In the genomic region with DNA sequence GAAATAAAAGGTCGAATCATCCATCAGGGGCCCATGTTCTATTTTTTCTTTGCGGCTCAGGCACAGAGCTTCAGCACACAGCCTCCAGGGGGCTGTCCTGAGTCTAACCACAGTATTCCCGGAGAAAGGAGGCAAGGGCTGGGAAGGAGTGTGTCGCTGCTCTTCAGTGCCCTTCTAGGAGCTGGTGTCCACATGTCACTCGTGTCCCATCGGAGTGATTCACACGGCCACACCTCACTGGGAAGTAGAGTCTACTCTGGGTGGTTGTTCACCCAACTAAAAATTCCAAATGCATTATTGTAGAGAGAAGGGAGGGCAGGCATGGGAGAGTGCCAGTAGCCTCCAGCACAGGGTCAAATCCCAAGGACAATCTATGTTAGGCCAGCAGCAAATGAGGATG, we compare ENCODE assay signal across 8 cellular contexts.
DNase-seq lines count a peak whose midpoint lies in the region; ATAC-seq and TF ChIP-seq lines count a peak whose summit lies in the region.

No MANE protein-coding gene starts in this region.

- in situ Hi-C loops in astrocyte of the spinal cord (cut with HindIII; ENCODE audit: low sequenced_read_pairs): no loop called here

- no peak overlapping the region for H3K4me3 ChIP-seq in astrocyte of the spinal cord (ENCODE audit: low read depth, low read length)

- ATAC-seq in GM21515 (IDR thresholded peaks at IDR 0.05; ENCODE audit: unreplicated experiment): no peak
- ATAC-seq in HG02981 (IDR thresholded peaks at IDR 0.05; ENCODE audit: unreplicated experiment): no peak
- no peak for ATAC-seq in HG03095 (IDR thresholded peaks at IDR 0.05; ENCODE audit: unreplicated experiment)

- DNase-seq in D341Med (ENCODE audit: low spot score) (peak; percentile 65), HT-29 (ENCODE audit: low spot score) (peak; percentile 65), astrocyte of the spinal cord (ENCODE audit: low read depth, low spot score) (no peak), lung microvascular endothelial cell (ENCODE audit: low read depth in 2 of 2) (peak; percentile 47 to 48), SKM-1 (lab: John Stamatoyannopoulos, UW; ENCODE audit: unreplicated experiment) (no peak)

- peak; percentile 57 for TF ChIP-seq CTCF in astrocyte of the spinal cord (IDR thresholded peaks at IDR 0.05; ENCODE audit: low read depth, low read length)

Comparison
In these comparisons a context has a peak if more than half of its experiments do, and no peak if none do; other contexts are left out.
1. DNase-seq: peak in D341Med (single experiment), HT-29 (single experiment) and lung microvascular endothelial cell (2 of 2); none in astrocyte of the spinal cord (single experiment) and SKM-1 (single experiment).